13 cellular contexts compared by ENCODE assay signal in genomic region chr14:102481371-102481770, GRCh38.
"Had no signal": no experiment of that assay in that cellular context is flagged by ENCODE, and none has a peak within 500 bp of the region (broad histone marks: within the 10 kb centered on the region; RNA-seq: fewer than 3 reads in every experiment).

No MANE protein-coding gene starts in this region.

- H3K4me3 ChIP-seq: esophagus squamous epithelium, testis, upper lobe of left lung had no signal

- H3K27me3 ChIP-seq: brain microvascular endothelial cell, esophagus squamous epithelium, testis, upper lobe of left lung had no signal

- H3K9me3 ChIP-seq: esophagus squamous epithelium, testis, upper lobe of left lung had no signal

- H3K36me3 ChIP-seq: brain microvascular endothelial cell, esophagus squamous epithelium, upper lobe of left lung had no signal

- DNase-seq: activated CD4-positive, alpha-beta T cell treated with anti-CD3 and anti-CD28 coated beads, Interleukin-2, amount 10 ng/mL, durations not matched to agents 24 days and 14 days; activated CD4-positive, CD25-positive, alpha-beta regulatory T cell; activated CD8-positive, alpha-beta memory T cell treated with anti-CD3 and anti-CD28 coated beads, Interleukin-2, amount 50 U/mL, for 48 hours; activated gamma-delta T cell treated with Interleukin-2 at 50 U/mL for 16 hours; esophagus squamous epithelium; nephron progenitor cell; occipital lobe; stimulated activated CD4-positive, alpha-beta T cell treated with anti-CD3 and anti-CD28 coated beads, Interleukin-1b, Interleukin-23, amount 100 ng/mL, for 48 hours; stimulated activated naive CD8-positive, alpha-beta T cell treated with anti-CD3 and anti-CD28 coated beads, Interleukin-15, amount 100 ng/mL, for 72 hours; T-helper 2 cell; testis; upper lobe of left lung had no signal

- H3K27ac ChIP-seq: brain microvascular endothelial cell, upper lobe of left lung had no signal
